In the genomic region with DNA sequence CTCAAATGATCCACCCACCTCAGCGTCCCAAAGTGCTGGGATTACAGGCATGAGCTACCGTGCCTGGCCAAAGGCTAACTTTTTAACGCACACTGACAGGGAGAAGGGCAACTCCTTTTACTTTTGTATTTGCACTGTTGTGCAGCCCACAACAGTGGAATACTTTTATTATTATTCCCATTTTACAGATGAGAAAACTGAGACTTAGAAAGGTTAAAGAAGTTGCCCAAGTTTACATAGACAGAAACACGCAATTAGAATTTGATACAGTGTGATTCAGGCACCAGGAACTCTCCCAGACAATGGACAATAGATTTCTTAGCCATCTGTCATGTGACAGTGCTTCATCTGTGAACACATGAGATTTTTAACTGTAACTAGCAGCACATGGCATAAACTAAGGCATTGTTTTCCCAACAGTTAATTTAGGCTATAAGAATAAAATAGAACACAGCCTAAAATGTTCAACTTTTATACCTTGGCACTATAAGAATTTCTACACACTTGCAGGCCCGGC, we compare ENCODE assay signal across 22 cellular contexts. TPM values are rescaled to one million over a fixed set of nuclear protein-coding genes. Genes with fewer than 3 reads are reported as not detected.
DNase-seq lines count a peak whose midpoint lies in the region; ATAC-seq and TF ChIP-seq lines count a peak whose summit lies in the region.
"Had no signal": no experiment of that assay in that cellular context is flagged by ENCODE, and none has a peak within 500 bp of the region (broad histone marks: within the 10 kb centered on the region; RNA-seq: fewer than 3 reads in every experiment).

No MANE protein-coding gene starts in this region.

- no peak for ATAC-seq in effector memory CD8-positive, alpha-beta T cell (replicated peaks)
- ATAC-seq in foreskin keratinocyte (peak; percentile 22), HG03342 (IDR thresholded peaks at IDR 0.05; ENCODE audit: unreplicated experiment) (no peak)
- ATAC-seq: Right ventricle myocardium inferior; stimulated activated effector memory CD8-positive, alpha-beta T cell treated with anti-CD3 and anti-CD28 coated beads, Interleukin-12 subunit alpha, Interleukin-12 subunit beta, amount 100 ng/mL, for 72 hours had no signal

- H3K4me1 ChIP-seq in foreskin keratinocyte: peaks cover 23% of the 10 kb centered on the region
- no peaks in the 10 kb centered on the region for H3K4me1 ChIP-seq in mesenchymal stem cell (ENCODE audit: control insufficient read depth, insufficient read depth, low read depth, low read length)

- H3K9me3 Mint-ChIP-seq in effector memory CD8-positive, alpha-beta T cell: no peaks in the 10 kb centered on the region
- H3K9me3 Mint-ChIP-seq: activated CD4-positive, alpha-beta T cell treated with anti-CD3 and anti-CD28 coated beads, Interleukin-2, amount 10 ng/mL, durations not matched to agents 7 days and 5 days; activated naive CD4-positive, alpha-beta T cell treated with anti-CD3 and anti-CD28 coated beads for 36 hours; central memory CD8-positive, alpha-beta T cell; H9; IgD-negative memory B cell; memory B cell; stimulated activated effector memory CD8-positive, alpha-beta T cell treated with anti-CD3 and anti-CD28 coated beads, Interleukin-12 subunit alpha, Interleukin-12 subunit beta, amount 100 ng/mL, for 72 hours had no signal

- H3K14ac ChIP-seq in mesenchymal stem cell (ENCODE audit: low read length in 2 of 2): no peak overlapping the region

- no peak overlapping the region for H3K4me3 Mint-ChIP-seq in effector memory CD8-positive, alpha-beta T cell
- H3K4me3 Mint-ChIP-seq: activated CD4-positive, alpha-beta T cell treated with anti-CD3 and anti-CD28 coated beads, Interleukin-2, amount 10 ng/mL, durations not matched to agents 7 days and 5 days; activated naive CD4-positive, alpha-beta T cell treated with anti-CD3 and anti-CD28 coated beads for 36 hours; B cell; central memory CD8-positive, alpha-beta T cell; H9; memory B cell; stimulated activated effector memory CD8-positive, alpha-beta T cell treated with anti-CD3 and anti-CD28 coated beads, Interleukin-12 subunit alpha, Interleukin-12 subunit beta, amount 100 ng/mL, for 72 hours had no signal

- H3K4ac ChIP-seq in mesenchymal stem cell (ENCODE audit: low read depth in 1 of 2, low read length in 2 of 2): no peak overlapping the region

- no peak overlapping the region for H3K23ac ChIP-seq in mesenchymal stem cell (ENCODE audit: low read length in 2 of 2)

- TF ChIP-seq CTCF in foreskin keratinocyte (conservative IDR thresholded peaks at IDR 0.05): no peak

- no peak overlapping the region for H2AK5ac ChIP-seq in mesenchymal stem cell (ENCODE audit: low read length, severe bottlenecking)

- H3K36me3 ChIP-seq in mesenchymal stem cell (ENCODE audit: control insufficient read depth in 1 of 2, insufficient read depth in 2 of 2, low read depth in 1 of 2, low read length in 2 of 2): peaks cover 0 to 10% of the 10 kb centered on the region in 2 experiments

- no peak overlapping the region for H3K4me3 ChIP-seq in mesenchymal stem cell (ENCODE audit: insufficient read depth in 1 of 2, low read depth in 1 of 2, low read length in 2 of 2)

- no peak overlapping the region for H2BK12ac ChIP-seq in mesenchymal stem cell (ENCODE audit: low read length in 2 of 2)

- no peak overlapping the region for H2AFZ ChIP-seq in mesenchymal stem cell (ENCODE audit: low read depth, low read length)

- over 99% methylated on average over 4 of the region's 5 CpGs for WGBS in mesenchymal stem cell

- no peak overlapping the region for H2BK5ac ChIP-seq in mesenchymal stem cell (ENCODE audit: low read depth, low read length, poor library complexity, severe bottlenecking)

- no peak overlapping the region for H2BK15ac ChIP-seq in mesenchymal stem cell (ENCODE audit: low read depth, poor library complexity, severe bottlenecking)

- peaks cover 32 to 48% of the 10 kb centered on the region in 2 donors for H3K4me1 Mint-ChIP-seq in effector memory CD8-positive, alpha-beta T cell (ENCODE audit: low read depth in 2 of 2)

- no peaks in the 10 kb centered on the region for H3K27me3 Mint-ChIP-seq in effector memory CD8-positive, alpha-beta T cell
- H3K27me3 Mint-ChIP-seq: activated CD4-positive, alpha-beta T cell treated with anti-CD3 and anti-CD28 coated beads, Interleukin-2, amount 10 ng/mL, durations not matched to agents 7 days and 5 days; B cell; central memory CD8-positive, alpha-beta T cell; IgD-negative memory B cell; memory B cell had no signal

- H2BK120ac ChIP-seq in mesenchymal stem cell (ENCODE audit: low read depth, low read length): no peak overlapping the region

- H3K27me3 ChIP-seq in foreskin keratinocyte (no peaks in the 10 kb centered on the region), mesenchymal stem cell (ENCODE audit: control insufficient read depth in 1 of 2, insufficient read depth in 1 of 2, low read length in 2 of 2) (no peaks in the 10 kb centered on the region)

- H3K79me1 ChIP-seq in mesenchymal stem cell (replicated peaks; ENCODE audit: low read length, poor library complexity, severe bottlenecking): peaks cover 12% of the 10 kb centered on the region

- H3K27ac Mint-ChIP-seq in effector memory CD8-positive, alpha-beta T cell: peak overlapping the region; percentile 68 to 90
- H3K27ac Mint-ChIP-seq: activated CD4-positive, alpha-beta T cell treated with anti-CD3 and anti-CD28 coated beads, Interleukin-2, amount 10 ng/mL, durations not matched to agents 7 days and 5 days; activated naive CD4-positive, alpha-beta T cell treated with anti-CD3 and anti-CD28 coated beads for 36 hours; B cell; IgD-negative memory B cell; memory B cell had no signal

- peaks cover 3% of the 10 kb centered on the region for H3K36me3 Mint-ChIP-seq in effector memory CD8-positive, alpha-beta T cell (ENCODE audit: insufficient read depth)

- DNase-seq in Ammon's horn (ENCODE audit: low spot score) (peak; percentile 25), M059J (ENCODE audit: low read depth) (peak; percentile 39), foreskin keratinocyte (peak in 1 of 2 donors; percentile 41), NCI-H345 (lab: John Stamatoyannopoulos, UW) (no peak), RKO (ENCODE audit: low spot score) (no peak), mesenchymal stem cell (no peak)
- DNase-seq in effector memory CD8-positive, alpha-beta T cell: no peak
- DNase-seq: activated CD4-positive, alpha-beta T cell treated with anti-CD3 and anti-CD28 coated beads, Interleukin-2, amount 10 ng/mL, durations not matched to agents 7 days and 5 days; activated naive CD4-positive, alpha-beta T cell treated with anti-CD3 and anti-CD28 coated beads for 36 hours; erythroblast; H9; NCI-H446; substantia nigra; T1000 had no signal

- H3K9ac ChIP-seq in mesenchymal stem cell (ENCODE audit: low read length): no peak overlapping the region

- no peak overlapping the region for H3K18ac ChIP-seq in mesenchymal stem cell (ENCODE audit: low read depth in 1 of 2, low read length in 2 of 2)

- H4K91ac ChIP-seq in mesenchymal stem cell (ENCODE audit: low read length): no peak overlapping the region

- no peak overlapping the region for H3K27ac ChIP-seq in foreskin keratinocyte
- no peak overlapping the region for H3K27ac ChIP-seq in mesenchymal stem cell (ENCODE audit: low read length, poor library complexity, severe bottlenecking)
- H3K27ac ChIP-seq: HL-60 had no signal

- H3K9me3 ChIP-seq in mesenchymal stem cell (ENCODE audit: control insufficient read depth, low read length): no peaks in the 10 kb centered on the region

- H4K8ac ChIP-seq in mesenchymal stem cell (ENCODE audit: low read length): no peak overlapping the region

- no peak overlapping the region for H3K4me2 ChIP-seq in mesenchymal stem cell (ENCODE audit: low read length, poor library complexity, severe bottlenecking)

RNA-seq across cellular contexts. Expression of gene STAG1, which starts 18.8 kb away (rescaled TPM):
- total RNA-seq in M059J (2014; rRNA removed; shearing (Covaris generic)): 24.9 and 31.6 TPM in 2 replicates
- 18.9 and 19.7 TPM in 2 replicates for total RNA-seq in foreskin keratinocyte
- 4.0 and 4.9 TPM in 2 replicates for polyA plus RNA-seq in foreskin keratinocyte
- polyA plus RNA-seq in mesenchymal stem cell (2013, experiment 1 of 2): 11.0 TPM
- 11.2 TPM for polyA plus RNA-seq in mesenchymal stem cell (2013, experiment 2 of 2)

Comparison
In these comparisons a context has a peak if more than half of its experiments do, and no peak if none do; other contexts are left out.
1. DNase-seq: peak in Ammon's horn (single experiment) and M059J (single experiment); none in effector memory CD8-positive, alpha-beta T cell (0 of 3), NCI-H345 (single experiment), RKO (single experiment) and mesenchymal stem cell (single experiment).